In genomic region chr14:72723741-72724530, GRCh38 we compare ENCODE assay signal across 23 cellular contexts.
DNase-seq lines count a peak whose midpoint lies in the region; ATAC-seq, FAIRE-seq and TF ChIP-seq lines count a peak whose summit lies in the region.
"Had no signal": no experiment of that assay in that cellular context is flagged by ENCODE, and none has a peak within 500 bp of the region (broad histone marks: within the 10 kb centered on the region; RNA-seq: fewer than 3 reads in every experiment).

No MANE protein-coding gene starts in this region.

- TF ChIP-seq CTCF in endothelial cell of umbilical vein (IDR thresholded peaks at IDR 0.05; ENCODE audit: extremely low read depth in 1 of 2, insufficient read depth in 1 of 2, low read depth in 1 of 2, low read length in 2 of 2) (no peak), tibial artery (IDR thresholded peaks at IDR 0.05) (no peak), SK-N-SH (IDR thresholded peaks at IDR 0.05) (no peak)

- no peaks in the 10 kb centered on the region for H3K9me2 ChIP-seq in SK-N-SH

- CTCF ChIA-PET in endothelial cell of umbilical vein (lab: Charles Lee) (interaction anchor here (0.7 kb wide), 1 partner anchor 211 kb away, joined by 3 read pairs; no protein-coding TSS in a partner anchor), SK-N-SH (lab: Yijun Ruan, JAX) (interaction anchor here (1.1 kb wide), 1 partner anchor 12 kb away, joined by 4 read pairs; no protein-coding TSS in a partner anchor)

- peaks cover 3% of the 10 kb centered on the region for H3K4me1 ChIP-seq in endothelial cell of umbilical vein (ENCODE audit: control insufficient read depth, extremely low read depth, insufficient read depth, low read length)
- H3K4me1 ChIP-seq in tibial artery, result peaks cover 0 to 30% (median 12%) of the 10 kb centered on the region in 4 donors
- H3K4me1 ChIP-seq in SK-N-SH (ENCODE audit: control insufficient read depth in 1 of 2, insufficient read depth in 2 of 2, low read depth in 1 of 2, low read length in 1 of 2), result peaks cover 0 to 2% of the 10 kb centered on the region in 2 experiments; a peak in 2 of 4 replicates

- intact Hi-C loops in Right ventricle myocardium superior (cut with DNase I) (loop anchor here (10.0 kb wide), 1 partner anchor 171 kb away; the partner anchor contains the start of gene DPF3), cardiac septum (cut with DNase I) (no loop called here), endothelial cell of umbilical vein (cut with micrococcal nuclease) (no loop called here), tibial artery (cut with DNase I; ENCODE audit: low total_unique reads) (no loop called here)

- H3K9ac ChIP-seq in endothelial cell of umbilical vein (replicated peaks; ENCODE audit: extremely low read depth, insufficient read depth, low read length), result no peak overlapping the region
- H3K9ac ChIP-seq in SK-N-SH, result no peak overlapping the region
- H3K9ac ChIP-seq: KMS-11 had no signal

- no TSS peak for BruUV-seq in endothelial cell of umbilical vein (replicated peaks; lab: Mats Ljungman, UMichigan)

- TF ChIP-seq EP300 in SK-N-SH (IDR thresholded peaks at IDR 0.05; ENCODE audit: borderline replicate concordance in 1 of 2, low read depth in 1 of 2, low read length in 1 of 2), result no peak

- no peaks in the 10 kb centered on the region for H3K9me1 ChIP-seq in endothelial cell of umbilical vein (replicated peaks; ENCODE audit: control insufficient read depth, extremely low read depth, insufficient read depth, low read length)

- dilution Hi-C loops in endothelial cell of umbilical vein (cut with MboI; ENCODE audit: extremely low pct_ligation_motif_present, low sequenced_read_pairs), result no loop called here

- H3K79me2 ChIP-seq in endothelial cell of umbilical vein (ENCODE audit: control insufficient read depth, insufficient read depth, low read length) (no peaks in the 10 kb centered on the region), SK-N-SH (ENCODE audit: insufficient read depth) (no peaks in the 10 kb centered on the region)

- TF ChIP-seq RAD21 in SK-N-SH (IDR thresholded peaks at IDR 0.05; ENCODE audit: low read length), result no peak

- H2AFZ ChIP-seq in endothelial cell of umbilical vein (ENCODE audit: low read depth, low read length) (no peak overlapping the region), SK-N-SH (ENCODE audit: low read depth) (no peak overlapping the region)

- ATAC-seq in Right ventricle myocardium superior (ENCODE audit: poor library complexity) (peak; percentile 26), HG03025 (IDR thresholded peaks at IDR 0.05; ENCODE audit: low FRiP score, unreplicated experiment) (no peak), HG03039 (IDR thresholded peaks at IDR 0.05; ENCODE audit: unreplicated experiment) (no peak)
- ATAC-seq: PC-3 had no signal

- H3K4me2 ChIP-seq in endothelial cell of umbilical vein (ENCODE audit: insufficient read depth, low read length) (no peak overlapping the region), SK-N-SH (no peak overlapping the region)
- H3K4me2 ChIP-seq: KMS-11 had no signal

- H3K9me3 ChIP-seq in endothelial cell of umbilical vein (replicated peaks; ENCODE audit: control insufficient read depth, insufficient read depth, low read length) (no peaks in the 10 kb centered on the region), tibial artery (no peaks in the 10 kb centered on the region), SK-N-SH (no peaks in the 10 kb centered on the region)
- H3K9me3 ChIP-seq: transverse colon had no signal

- no peaks in the 10 kb centered on the region for H3F3A ChIP-seq in SK-N-SH (replicated peaks; ENCODE audit: insufficient read depth)

- POLR2A ChIA-PET in endothelial cell of umbilical vein (lab: Charles Lee), result no interaction called here
- POLR2A ChIA-PET in SK-N-SH (lab: Yijun Ruan, JAX), result no interaction called here

- WGBS in SK-N-SH (ENCODE audit: low lambda C conversion rate), result 60% methylated on average over 8 of the region's 8 CpGs

- H3K27me3 ChIP-seq in endothelial cell of umbilical vein (ENCODE audit: control insufficient read depth in 2 of 2, insufficient read depth in 2 of 2, low read length in 2 of 2), result no peaks in the 10 kb centered on the region
- no peaks in the 10 kb centered on the region for H3K27me3 ChIP-seq in tibial artery
- H3K27me3 ChIP-seq in SK-N-SH (ENCODE audit: insufficient read depth), result no peaks in the 10 kb centered on the region
- H3K27me3 ChIP-seq: transverse colon had no signal

- H3K4me3 ChIP-seq in endothelial cell of umbilical vein (replicated peaks in 1 of 3; ENCODE audit: insufficient read depth in 1 of 3, low read depth in 1 of 3, low read length in 3 of 3), result no peak overlapping the region
- no peak overlapping the region for H3K4me3 ChIP-seq in tibial artery
- no peak overlapping the region for H3K4me3 ChIP-seq in SK-N-SH (ENCODE audit: low read depth in 2 of 2, low read length in 1 of 2)
- H3K4me3 ChIP-seq: SK-N-MC, transverse colon had no signal

- TF ChIP-seq POLR2A in endothelial cell of umbilical vein (IDR thresholded peaks at IDR 0.05; ENCODE audit: low read depth, low read length), result no peak

- DNase-seq in Right ventricle myocardium superior (no peak), cardiac septum (ENCODE audit: low spot score) (no peak), endothelial cell of umbilical vein (ENCODE audit: low read depth, low spot score) (peak; percentile 23), medulla oblongata (ENCODE audit: extremely low spot score) (peak; percentile 53), tibial artery (no peak), SK-N-SH (no peak)
- DNase-seq: activated CD4-positive, alpha-beta T cell treated with anti-CD3 and anti-CD28 coated beads, Interleukin-2, amount 50 U/mL, for 1 hour; activated naive CD4-positive, alpha-beta T cell treated with anti-CD3 and anti-CD28 coated beads, Interleukin-2, amount 50 U/mL, for 16 hours; activated T-cell treated with anti-CD3 and anti-CD28 coated beads for 4 hours; effector CD4-positive, alpha-beta T cell; mesenchymal stem cell; NCI-H1092 treated with DMSO at 0.1 percent for 48 hours; NCI-H526 treated with DMSO at 0.1 percent for 48 hours; PC-3; stimulated activated CD4-positive, alpha-beta T cell treated with anti-CD3 and anti-CD28 coated beads, Interleukin-4, amount 100 ng/mL, for 4 hours; transverse colon had no signal

- H3K36me3 ChIP-seq in endothelial cell of umbilical vein (ENCODE audit: control insufficient read depth in 2 of 2, extremely low read depth in 1 of 2, insufficient read depth in 2 of 2, low read length in 2 of 2) (no peaks in the 10 kb centered on the region), tibial artery (no peaks in the 10 kb centered on the region), SK-N-SH (replicated peaks in 1 of 2; ENCODE audit: control insufficient read depth in 1 of 2, insufficient read depth in 2 of 2, low read length in 1 of 2) (no peaks in the 10 kb centered on the region)
- H3K36me3 ChIP-seq: transverse colon had no signal

- FAIRE-seq in endothelial cell of umbilical vein (lab: Jason Lieb, UNC), result peak; percentile 59
- FAIRE-seq: GM19239 had no signal

- H4K20me1 ChIP-seq in endothelial cell of umbilical vein (replicated peaks; ENCODE audit: control insufficient read depth, extremely low read depth, insufficient read depth, low read length) (no peaks in the 10 kb centered on the region), SK-N-SH (ENCODE audit: insufficient read depth) (no peaks in the 10 kb centered on the region)

- no peak overlapping the region for H3K27ac ChIP-seq in endothelial cell of umbilical vein (ENCODE audit: insufficient read depth, low read depth, low read length)
- H3K27ac ChIP-seq in tibial artery, result peak overlapping the region; percentile 54 to 64
- no peak overlapping the region for H3K27ac ChIP-seq in SK-N-SH (ENCODE audit: low read depth in 2 of 2, low read length in 1 of 2)
- H3K27ac ChIP-seq: 22Rv1, HL-60, KMS-11, SK-N-MC, transverse colon had no signal

TF ChIP-seq in endothelial cell of umbilical vein, 7 proteins besides CTCF, POLR2A, EP300 and RAD21:
- TF ChIP-seq GATA2 (IDR thresholded peaks at IDR 0.05; ENCODE audit: insufficient read depth, insufficient read length, low read depth, low read length), result no peak
- TF ChIP-seq FOS (IDR thresholded peaks at IDR 0.05; ENCODE audit: borderline replicate concordance, insufficient read depth, low read length), result no peak
- no peak for TF ChIP-seq POLR2AphosphoS5 (IDR thresholded peaks at IDR 0.05; ENCODE audit: insufficient read depth, low read depth, low read length)
- TF ChIP-seq EZH2 (IDR thresholded peaks at IDR 0.05; ENCODE audit: borderline replicate concordance, low read depth, low read length, severe bottlenecking), result no peak
- TF ChIP-seq JUN (IDR thresholded peaks at IDR 0.05; ENCODE audit: borderline replicate concordance, insufficient read depth, insufficient read length, low read depth), result no peak
- TF ChIP-seq MYC (IDR thresholded peaks at IDR 0.05; ENCODE audit: low read depth, low read length), result no peak
- TF ChIP-seq, protein P1, sequence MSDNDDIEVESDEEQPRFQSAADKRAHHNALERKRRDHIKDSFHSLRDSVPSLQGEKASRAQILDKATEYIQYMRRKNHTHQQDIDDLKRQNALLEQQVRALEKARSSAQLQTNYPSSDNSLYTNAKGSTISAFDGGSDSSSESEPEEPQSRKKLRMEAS (IDR thresholded peaks at IDR 0.05; ENCODE audit: insufficient read depth, insufficient read length), result no peak
TF ChIP-seq in endothelial cell of umbilical vein: peak in this region for 0.

TF ChIP-seq in SK-N-SH, 30 proteins besides CTCF, POLR2A, EP300 and RAD21:
- TF ChIP-seq TEAD4 (IDR thresholded peaks at IDR 0.05; ENCODE audit: borderline replicate concordance, insufficient read depth), result no peak

Comparison
In these comparisons a context has a peak if more than half of its experiments do, and no peak if none do; other contexts are left out.
1. DNase-seq: peak in endothelial cell of umbilical vein (single experiment) and medulla oblongata (single experiment); none in Right ventricle myocardium superior (single experiment), cardiac septum (single experiment), tibial artery (0 of 2) and SK-N-SH (single experiment).
2. H3K27ac ChIP-seq: peak in tibial artery (2 of 2); none in endothelial cell of umbilical vein (single experiment) and SK-N-SH (0 of 2).